In the genomic region with DNA sequence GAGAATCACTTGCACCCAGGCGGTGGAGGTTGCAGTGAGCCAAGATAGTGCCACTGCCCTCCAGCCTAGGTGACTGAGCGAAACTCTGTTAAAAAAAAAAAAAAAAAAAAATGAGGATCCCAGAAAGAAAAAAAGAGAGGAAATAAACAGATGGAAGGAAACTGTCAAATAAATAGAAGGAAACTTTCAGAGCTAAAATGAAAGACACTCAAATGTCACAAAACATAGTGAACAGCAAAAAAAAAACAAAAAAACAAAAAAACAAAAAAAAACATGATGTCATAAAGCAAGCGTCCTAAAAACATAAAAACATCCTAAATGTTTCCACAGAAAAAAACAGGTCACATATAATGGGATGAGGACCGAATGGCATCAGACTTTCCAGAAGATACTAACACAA, we compare ENCODE assay signal across 18 cellular contexts.
"Had no signal": no experiment of that assay in that cellular context is flagged by ENCODE, and none has a peak within 500 bp of the region (broad histone marks: within the 10 kb centered on the region; RNA-seq: fewer than 3 reads in every experiment).

No MANE protein-coding gene starts in this region.

- ATAC-seq: activated CD4-positive, CD25-positive, alpha-beta regulatory T cell treated with anti-CD3 and anti-CD28 coated beads, Interleukin-2, amount 50 U/mL, for 24 hours; activated naive CD4-positive, alpha-beta T cell treated with anti-CD3 and anti-CD28 coated beads, Interleukin-2, amount 50 U/mL, for 72 hours; effector memory CD8-positive, alpha-beta T cell; left lung; upper lobe of right lung had no signal

- H3K36me3 ChIP-seq: ovary had no signal

- H3K4me3 Mint-ChIP-seq: effector memory CD8-positive, alpha-beta T cell; neural crest cell had no signal

- H3K4me3 ChIP-seq: adrenal gland, left lung, ovary, spleen, upper lobe of right lung had no signal

- H3K27me3 ChIP-seq: adrenal gland, left lung, ovary, spleen, upper lobe of right lung had no signal

- H3K27ac ChIP-seq: adrenal gland, epithelial cell of prostate, ovary, spleen, upper lobe of right lung had no signal

- H3K4me1 ChIP-seq: adrenal gland had no signal

- H3K9me3 Mint-ChIP-seq: activated naive CD4-positive, alpha-beta T cell treated with anti-CD3 and anti-CD28 coated beads, Interleukin-2, amount 50 U/mL, for 72 hours; effector memory CD8-positive, alpha-beta T cell; neural crest cell had no signal

- H3K9me3 ChIP-seq: adrenal gland, left lung, ovary, spleen, upper lobe of right lung had no signal

- H3K27me3 Mint-ChIP-seq: effector memory CD8-positive, alpha-beta T cell had no signal

- DNase-seq: activated CD4-positive, alpha-beta T cell treated with anti-CD3 and anti-CD28 coated beads, Interleukin-2, amount 50 U/mL, for 1 hour; activated CD8-positive, alpha-beta memory T cell treated with anti-CD3 and anti-CD28 coated beads for 24 hours; activated CD8-positive, alpha-beta memory T cell treated with anti-CD3 and anti-CD28 coated beads, Interleukin-2, amount 50 U/mL, for 48 hours; activated gamma-delta T cell treated with Interleukin-2 at 50 U/mL for 16 hours; adrenal gland; effector memory CD8-positive, alpha-beta T cell; left lung; ovary; spleen; stimulated activated CD4-positive, alpha-beta T cell treated with anti-CD3 and anti-CD28 coated beads, Interleukin-4, amount 100 ng/mL, for 4 hours; stimulated activated naive CD4-positive, alpha-beta T cell; T-helper 1 cell; T1000; upper lobe of right lung had no signal
